Comparison of ENCODE assay signal across 3 cellular contexts in the genomic region with DNA sequence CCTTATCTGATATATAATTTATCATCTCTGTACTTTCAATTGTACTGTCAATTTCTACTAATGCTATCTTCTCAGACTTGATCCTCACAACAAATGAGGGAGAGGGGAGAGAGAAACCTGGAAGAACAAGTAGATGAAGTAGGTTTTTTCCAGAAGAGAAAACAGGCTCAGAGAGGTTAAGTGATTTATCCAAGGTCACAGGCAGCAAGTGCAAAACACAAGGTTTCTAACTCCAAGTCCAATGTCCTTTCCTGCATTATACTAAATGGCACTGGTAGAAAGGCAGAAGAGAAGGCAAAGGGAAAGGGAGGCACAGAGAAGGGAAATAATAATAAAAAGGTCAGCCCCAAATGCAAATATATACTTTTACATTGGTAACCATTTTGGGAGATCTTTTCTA.
A peak's percentile ranks its signal among the peaks of the same experiment; 100 is the strongest.
TF ChIP-seq lines count a peak whose summit lies in the region.

No MANE protein-coding gene starts in this region.

TF ChIP-seq in HepG2, 621 proteins besides CTCF, POLR2A, EP300 and RAD21:
- TF ChIP-seq HNF4A (CRISPR knock-in tag; IDR thresholded peaks at IDR 0.05) = peak; percentile 29; the same call in 1 of the 2 replicates
- no peak for TF ChIP-seq SOX6 (IDR thresholded peaks at IDR 0.05)
- TF ChIP-seq SOX6 (CRISPR knock-in tag; IDR thresholded peaks at IDR 0.05) = no peak
- TF ChIP-seq, protein P1, sequence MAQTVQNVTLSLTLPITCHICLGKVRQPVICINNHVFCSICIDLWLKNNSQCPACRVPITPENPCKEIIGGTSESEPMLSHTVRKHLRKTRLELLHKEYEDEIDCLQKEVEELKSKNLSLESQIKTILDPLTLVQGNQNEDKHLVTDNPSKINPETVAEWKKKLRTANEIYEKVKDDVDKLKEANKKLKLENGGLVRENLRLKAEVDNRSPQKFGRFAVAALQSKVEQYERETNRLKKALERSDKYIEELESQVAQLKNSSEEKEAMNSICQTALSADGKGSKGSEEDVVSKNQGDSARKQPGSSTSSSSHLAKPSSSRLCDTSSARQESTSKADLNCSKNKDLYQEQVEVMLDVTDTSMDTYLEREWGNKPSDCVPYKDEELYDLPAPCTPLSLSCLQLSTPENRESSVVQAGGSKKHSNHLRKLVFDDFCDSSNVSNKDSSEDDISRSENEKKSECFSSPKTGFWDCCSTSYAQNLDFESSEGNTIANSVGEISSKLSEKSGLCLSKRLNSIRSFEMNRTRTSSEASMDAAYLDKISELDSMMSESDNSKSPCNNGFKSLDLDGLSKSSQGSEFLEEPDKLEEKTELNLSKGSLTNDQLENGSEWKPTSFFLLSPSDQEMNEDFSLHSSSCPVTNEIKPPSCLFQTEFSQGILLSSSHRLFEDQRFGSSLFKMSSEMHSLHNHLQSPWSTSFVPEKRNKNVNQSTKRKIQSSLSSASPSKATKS (CRISPR knock-in tag; IDR thresholded peaks at IDR 0.05) = no peak
- peak; percentile 66; the same call in 1 of the 2 replicates for TF ChIP-seq ZNF768 (CRISPR knock-in tag; IDR thresholded peaks at IDR 0.05)

TF ChIP-seq in GM23338, 12 proteins besides CTCF, POLR2A, EP300 and RAD21:
- TF ChIP-seq ZNF331 (CRISPR knock-in tag; IDR thresholded peaks at IDR 0.05; ENCODE audit: low read depth) (no peak), EZH2 (IDR thresholded peaks at IDR 0.05; ENCODE audit: low read depth, unreplicated experiment) (no peak), STAT1 (IDR thresholded peaks at IDR 0.05; ENCODE audit: unreplicated experiment) (no peak), EZH2phosphoT487 (IDR thresholded peaks at IDR 0.05; ENCODE audit: unreplicated experiment) (no peak)
- TF ChIP-seq, protein P2, sequence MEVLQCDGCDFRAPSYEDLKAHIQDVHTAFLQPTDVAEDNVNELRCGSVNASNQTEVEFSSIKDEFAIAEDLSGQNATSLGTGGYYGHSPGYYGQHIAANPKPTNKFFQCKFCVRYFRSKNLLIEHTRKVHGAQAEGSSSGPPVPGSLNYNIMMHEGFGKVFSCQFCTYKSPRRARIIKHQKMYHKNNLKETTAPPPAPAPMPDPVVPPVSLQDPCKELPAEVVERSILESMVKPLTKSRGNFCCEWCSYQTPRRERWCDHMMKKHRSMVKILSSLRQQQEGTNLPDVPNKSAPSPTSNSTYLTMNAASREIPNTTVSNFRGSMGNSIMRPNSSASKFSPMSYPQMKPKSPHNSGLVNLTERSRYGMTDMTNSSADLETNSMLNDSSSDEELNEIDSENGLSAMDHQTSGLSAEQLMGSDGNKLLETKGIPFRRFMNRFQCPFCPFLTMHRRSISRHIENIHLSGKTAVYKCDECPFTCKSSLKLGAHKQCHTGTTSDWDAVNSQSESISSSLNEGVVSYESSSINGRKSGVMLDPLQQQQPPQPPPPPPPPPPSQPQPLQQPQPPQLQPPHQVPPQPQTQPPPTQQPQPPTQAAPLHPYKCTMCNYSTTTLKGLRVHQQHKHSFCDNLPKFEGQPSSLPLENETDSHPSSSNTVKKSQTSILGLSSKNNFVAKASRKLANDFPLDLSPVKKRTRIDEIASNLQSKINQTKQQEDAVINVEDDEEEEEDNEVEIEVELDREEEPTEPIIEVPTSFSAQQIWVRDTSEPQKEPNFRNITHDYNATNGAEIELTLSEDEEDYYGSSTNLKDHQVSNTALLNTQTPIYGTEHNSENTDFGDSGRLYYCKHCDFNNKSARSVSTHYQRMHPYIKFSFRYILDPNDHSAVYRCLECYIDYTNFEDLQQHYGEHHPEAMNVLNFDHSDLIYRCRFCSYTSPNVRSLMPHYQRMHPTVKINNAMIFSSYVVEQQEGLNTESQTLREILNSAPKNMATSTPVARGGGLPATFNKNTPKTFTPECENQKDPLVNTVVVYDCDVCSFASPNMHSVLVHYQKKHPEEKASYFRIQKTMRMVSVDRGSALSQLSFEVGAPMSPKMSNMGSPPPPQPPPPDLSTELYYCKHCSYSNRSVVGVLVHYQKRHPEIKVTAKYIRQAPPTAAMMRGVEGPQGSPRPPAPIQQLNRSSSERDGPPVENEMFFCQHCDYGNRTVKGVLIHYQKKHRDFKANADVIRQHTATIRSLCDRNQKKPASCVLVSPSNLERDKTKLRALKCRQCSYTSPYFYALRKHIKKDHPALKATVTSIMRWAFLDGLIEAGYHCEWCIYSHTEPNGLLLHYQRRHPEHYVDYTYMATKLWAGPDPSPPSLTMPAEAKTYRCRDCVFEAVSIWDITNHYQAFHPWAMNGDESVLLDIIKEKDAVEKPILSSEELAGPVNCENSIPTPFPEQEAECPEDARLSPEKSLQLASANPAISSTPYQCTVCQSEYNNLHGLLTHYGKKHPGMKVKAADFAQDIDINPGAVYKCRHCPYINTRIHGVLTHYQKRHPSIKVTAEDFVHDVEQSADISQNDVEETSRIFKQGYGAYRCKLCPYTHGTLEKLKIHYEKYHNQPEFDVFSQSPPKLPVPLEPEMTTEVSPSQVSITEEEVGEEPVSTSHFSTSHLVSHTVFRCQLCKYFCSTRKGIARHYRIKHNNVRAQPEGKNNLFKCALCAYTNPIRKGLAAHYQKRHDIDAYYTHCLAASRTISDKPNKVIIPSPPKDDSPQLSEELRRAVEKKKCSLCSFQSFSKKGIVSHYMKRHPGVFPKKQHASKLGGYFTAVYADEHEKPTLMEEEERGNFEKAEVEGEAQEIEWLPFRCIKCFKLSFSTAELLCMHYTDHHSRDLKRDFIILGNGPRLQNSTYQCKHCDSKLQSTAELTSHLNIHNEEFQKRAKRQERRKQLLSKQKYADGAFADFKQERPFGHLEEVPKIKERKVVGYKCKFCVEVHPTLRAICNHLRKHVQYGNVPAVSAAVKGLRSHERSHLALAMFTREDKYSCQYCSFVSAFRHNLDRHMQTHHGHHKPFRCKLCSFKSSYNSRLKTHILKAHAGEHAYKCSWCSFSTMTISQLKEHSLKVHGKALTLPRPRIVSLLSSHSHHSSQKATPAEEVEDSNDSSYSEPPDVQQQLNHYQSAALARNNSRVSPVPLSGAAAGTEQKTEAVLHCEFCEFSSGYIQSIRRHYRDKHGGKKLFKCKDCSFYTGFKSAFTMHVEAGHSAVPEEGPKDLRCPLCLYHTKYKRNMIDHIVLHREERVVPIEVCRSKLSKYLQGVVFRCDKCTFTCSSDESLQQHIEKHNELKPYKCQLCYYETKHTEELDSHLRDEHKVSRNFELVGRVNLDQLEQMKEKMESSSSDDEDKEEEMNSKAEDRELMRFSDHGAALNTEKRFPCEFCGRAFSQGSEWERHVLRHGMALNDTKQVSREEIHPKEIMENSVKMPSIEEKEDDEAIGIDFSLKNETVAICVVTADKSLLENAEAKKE (CRISPR knock-in tag; IDR thresholded peaks at IDR 0.05) = no peak
- TF ChIP-seq, protein P3, sequence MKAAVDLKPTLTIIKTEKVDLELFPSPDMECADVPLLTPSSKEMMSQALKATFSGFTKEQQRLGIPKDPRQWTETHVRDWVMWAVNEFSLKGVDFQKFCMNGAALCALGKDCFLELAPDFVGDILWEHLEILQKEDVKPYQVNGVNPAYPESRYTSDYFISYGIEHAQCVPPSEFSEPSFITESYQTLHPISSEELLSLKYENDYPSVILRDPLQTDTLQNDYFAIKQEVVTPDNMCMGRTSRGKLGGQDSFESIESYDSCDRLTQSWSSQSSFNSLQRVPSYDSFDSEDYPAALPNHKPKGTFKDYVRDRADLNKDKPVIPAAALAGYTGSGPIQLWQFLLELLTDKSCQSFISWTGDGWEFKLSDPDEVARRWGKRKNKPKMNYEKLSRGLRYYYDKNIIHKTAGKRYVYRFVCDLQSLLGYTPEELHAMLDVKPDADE (IDR thresholded peaks at IDR 0.05) = no peak

TF ChIP-seq in GM12878, 131 proteins besides CTCF, POLR2A, EP300 and RAD21:
- TF ChIP-seq, protein P4, sequence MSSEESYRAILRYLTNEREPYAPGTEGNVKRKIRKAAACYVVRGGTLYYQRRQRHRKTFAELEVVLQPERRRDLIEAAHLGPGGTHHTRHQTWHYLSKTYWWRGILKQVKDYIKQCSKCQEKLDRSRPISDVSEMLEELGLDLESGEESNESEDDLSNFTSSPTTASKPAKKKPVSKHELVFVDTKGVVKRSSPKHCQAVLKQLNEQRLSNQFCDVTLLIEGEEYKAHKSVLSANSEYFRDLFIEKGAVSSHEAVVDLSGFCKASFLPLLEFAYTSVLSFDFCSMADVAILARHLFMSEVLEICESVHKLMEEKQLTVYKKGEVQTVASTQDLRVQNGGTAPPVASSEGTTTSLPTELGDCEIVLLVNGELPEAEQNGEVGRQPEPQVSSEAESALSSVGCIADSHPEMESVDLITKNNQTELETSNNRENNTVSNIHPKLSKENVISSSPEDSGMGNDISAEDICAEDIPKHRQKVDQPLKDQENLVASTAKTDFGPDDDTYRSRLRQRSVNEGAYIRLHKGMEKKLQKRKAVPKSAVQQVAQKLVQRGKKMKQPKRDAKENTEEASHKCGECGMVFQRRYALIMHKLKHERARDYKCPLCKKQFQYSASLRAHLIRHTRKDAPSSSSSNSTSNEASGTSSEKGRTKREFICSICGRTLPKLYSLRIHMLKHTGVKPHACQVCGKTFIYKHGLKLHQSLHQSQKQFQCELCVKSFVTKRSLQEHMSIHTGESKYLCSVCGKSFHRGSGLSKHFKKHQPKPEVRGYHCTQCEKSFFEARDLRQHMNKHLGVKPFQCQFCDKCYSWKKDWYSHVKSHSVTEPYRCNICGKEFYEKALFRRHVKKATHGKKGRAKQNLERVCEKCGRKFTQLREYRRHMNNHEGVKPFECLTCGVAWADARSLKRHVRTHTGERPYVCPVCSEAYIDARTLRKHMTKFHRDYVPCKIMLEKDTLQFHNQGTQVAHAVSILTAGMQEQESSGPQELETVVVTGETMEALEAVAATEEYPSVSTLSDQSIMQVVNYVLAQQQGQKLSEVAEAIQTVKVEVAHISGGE (CRISPR knock-in tag; IDR thresholded peaks at IDR 0.05) = no peak
- TF ChIP-seq TCF3 (IDR thresholded peaks at IDR 0.05; ENCODE audit: borderline replicate concordance, insufficient read depth, low read depth, low read length) (no peak), BACH1 (IDR thresholded peaks at IDR 0.05; ENCODE audit: borderline replicate concordance) (no peak), TBL1XR1 (IDR thresholded peaks at IDR 0.05; ENCODE audit: low read depth, low read length) (no peak), ATF7 (IDR thresholded peaks at IDR 0.05; ENCODE audit: low read depth) (no peak), KAT2A (conservative IDR thresholded peaks at IDR 0.05; ENCODE audit: control insufficient read depth, low read depth, low read length) (no peak), ZNF24 (IDR thresholded peaks at IDR 0.05) (no peak), SRF (IDR thresholded peaks at IDR 0.05; ENCODE audit: low read depth in 2 of 2, low read length in 2 of 2) (no peak)
